Comparison of ENCODE assay signal across 8 cellular contexts in genomic region chr1:20058531-20058930, GRCh38. TPM values are rescaled to one million over a fixed set of nuclear protein-coding genes. Genes with fewer than 3 reads are reported as not detected.
DNase-seq lines count a peak whose midpoint lies in the region; ATAC-seq and TF ChIP-seq lines count a peak whose summit lies in the region.
"Had no signal": no experiment of that assay in that cellular context is flagged by ENCODE, and none has a peak within 500 bp of the region (broad histone marks: within the 10 kb centered on the region; RNA-seq: fewer than 3 reads in every experiment).

No MANE protein-coding gene starts in this region.

- TF ChIP-seq CTCF in IMR-90 (conservative IDR thresholded peaks at IDR 0.05; ENCODE audit: low read depth, low read length): no peak
- TF ChIP-seq CTCF in gastrocnemius medialis (IDR thresholded peaks at IDR 0.05 in 4 of 5, conservative IDR thresholded peaks at IDR 0.05 in 1 of 5): no peak

- H3K18ac ChIP-seq in IMR-90 (ENCODE audit: low read depth, low read length): no peak overlapping the region

- no TSS peak for BruUV-seq in IMR-90 (replicated peaks; lab: Mats Ljungman, UMichigan)

- H3K9ac ChIP-seq in IMR-90 (ENCODE audit: low read depth, low read length): no peak overlapping the region

- TF ChIP-seq POLR2A in IMR-90 (IDR thresholded peaks at IDR 0.05; ENCODE audit: low read depth, low read length): no peak
- no peak for TF ChIP-seq POLR2A in gastrocnemius medialis (IDR thresholded peaks at IDR 0.05)

- H3K4me3 Mint-ChIP-seq in activated CD8-positive, alpha-beta memory T cell treated with anti-CD3 and anti-CD28 coated beads, Interleukin-2, amount 10 ng/mL, durations not matched to agents 7 days and 5 days: no peak overlapping the region

- no peak overlapping the region for H3K4ac ChIP-seq in IMR-90 (ENCODE audit: low read depth, low read length)

- POLR2A ChIA-PET in IMR-90 (lab: Charles Lee; ENCODE audit: unreplicated experiment): no interaction called here

- no peaks in the 10 kb centered on the region for H3K79me1 ChIP-seq in IMR-90 (ENCODE audit: low read depth in 1 of 2, low read length in 2 of 2)

- no peaks in the 10 kb centered on the region for H3K9me3 ChIP-seq in IMR-90 (ENCODE audit: control insufficient read depth, insufficient read depth, low read length)
- H3K9me3 ChIP-seq in right cardiac atrium (ENCODE audit: control insufficient read depth, low read length): no peaks in the 10 kb centered on the region
- H3K9me3 ChIP-seq in gastrocnemius medialis: no peaks in the 10 kb centered on the region
- H3K9me3 ChIP-seq: upper lobe of left lung had no signal

- H3K56ac ChIP-seq in IMR-90 (ENCODE audit: extremely low read depth, insufficient read depth, low read length): no peak overlapping the region

- H3K4me3 ChIP-seq in IMR-90 (ENCODE audit: insufficient read depth, low read depth, low read length) (no peak overlapping the region), right cardiac atrium (ENCODE audit: low read length) (no peak overlapping the region), gastrocnemius medialis (no peak overlapping the region)
- H3K4me3 ChIP-seq: upper lobe of left lung had no signal

- H2AFZ ChIP-seq in IMR-90 (replicated peaks; ENCODE audit: low read length, poor library complexity): no peak overlapping the region

- no peaks in the 10 kb centered on the region for H4K20me1 ChIP-seq in IMR-90 (ENCODE audit: insufficient read depth, low read length)

- CTCF ChIA-PET in IMR-90 (lab: Yijun Ruan, JAX): interaction anchor here (0.6 kb wide), 1 partner anchor 84 kb away, joined by 3 read pairs; no protein-coding TSS in a partner anchor
- CTCF ChIA-PET in activated CD8-positive, alpha-beta memory T cell treated with anti-CD3 and anti-CD28 coated beads, Interleukin-2, amount 10 ng/mL, durations not matched to agents 7 days and 5 days (lab: Charles Lee): interaction anchor here (1.1 kb wide), 1 partner anchor 10 kb away, joined by 3 read pairs; no protein-coding TSS in a partner anchor

- H3K27me3 ChIP-seq in IMR-90 (ENCODE audit: control insufficient read depth, insufficient read depth, low read length) (no peaks in the 10 kb centered on the region; the same call in 1 of the 2 replicates), right cardiac atrium (ENCODE audit: control insufficient read depth, insufficient read depth) (no peaks in the 10 kb centered on the region), gastrocnemius medialis (no peaks in the 10 kb centered on the region)
- H3K27me3 ChIP-seq: upper lobe of left lung had no signal

- no peak overlapping the region for H4K91ac ChIP-seq in IMR-90 (ENCODE audit: insufficient read depth, low read depth, low read length)

- no peak overlapping the region for H3K23ac ChIP-seq in IMR-90 (ENCODE audit: low read depth, low read length)

- H3K27ac ChIP-seq in IMR-90 (ENCODE audit: insufficient read depth, low read length): no peak overlapping the region
- no peak overlapping the region for H3K27ac ChIP-seq in right cardiac atrium (ENCODE audit: low read length)
- no peak overlapping the region for H3K27ac ChIP-seq in gastrocnemius medialis
- H3K27ac ChIP-seq: upper lobe of left lung had no signal

- no peaks in the 10 kb centered on the region for H3K36me3 Mint-ChIP-seq in activated CD8-positive, alpha-beta memory T cell treated with anti-CD3 and anti-CD28 coated beads, Interleukin-2, amount 10 ng/mL, durations not matched to agents 7 days and 5 days

- no peak overlapping the region for H3K4me2 ChIP-seq in IMR-90 (ENCODE audit: low read depth, low read length)

- no peak overlapping the region for H2BK15ac ChIP-seq in IMR-90 (ENCODE audit: low read depth, low read length)

- peaks cover 21% of the 10 kb centered on the region for H3K4me1 Mint-ChIP-seq in activated CD8-positive, alpha-beta memory T cell treated with anti-CD3 and anti-CD28 coated beads, Interleukin-2, amount 10 ng/mL, durations not matched to agents 7 days and 5 days

- DNase-seq in IMR-90: peak; percentile 82
- DNase-seq in activated CD8-positive, alpha-beta memory T cell treated with anti-CD3 and anti-CD28 coated beads, Interleukin-2, amount 10 ng/mL, durations not matched to agents 7 days and 5 days: peak; percentile 68
- DNase-seq in right cardiac atrium: no peak
- DNase-seq in stimulated activated CD8-positive, alpha-beta memory T cell treated with anti-CD3 and anti-CD28 coated beads, Interleukin-7, amount 100 ng/mL, for 48 hours (ENCODE audit: extremely low read depth in 1 of 2, low read depth in 1 of 2): peak; percentile 34 to 35
- no peak for DNase-seq in NCI-H187 (lab: John Stamatoyannopoulos, UW)
- DNase-seq in NCI-H1092 (lab: John Stamatoyannopoulos, UW): no peak
- DNase-seq in gastrocnemius medialis: no peak
- DNase-seq: upper lobe of left lung had no signal

- H2BK20ac ChIP-seq in IMR-90 (ENCODE audit: low read depth, low read length): no peak overlapping the region

- H4K8ac ChIP-seq in IMR-90 (ENCODE audit: low read depth in 2 of 2, low read length in 2 of 2): no peak overlapping the region

- peaks cover 6% of the 10 kb centered on the region for H3K9me3 Mint-ChIP-seq in activated CD8-positive, alpha-beta memory T cell treated with anti-CD3 and anti-CD28 coated beads, Interleukin-2, amount 10 ng/mL, durations not matched to agents 7 days and 5 days (ENCODE audit: low read depth)

- no peak overlapping the region for H3K14ac ChIP-seq in IMR-90 (replicated peaks; ENCODE audit: low read depth, low read length)

- dilution Hi-C loops in IMR-90 (cut with HindIII; ENCODE audit: low sequenced_read_pairs, unreplicated experiment): no loop called here

- H2BK120ac ChIP-seq in IMR-90 (ENCODE audit: low read depth, low read length): no peak overlapping the region

- H3K27me3 Mint-ChIP-seq in activated CD8-positive, alpha-beta memory T cell treated with anti-CD3 and anti-CD28 coated beads, Interleukin-2, amount 10 ng/mL, durations not matched to agents 7 days and 5 days: peaks cover 26% of the 10 kb centered on the region

- H2BK5ac ChIP-seq in IMR-90 (ENCODE audit: low read depth, low read length, poor library complexity, severe bottlenecking): no peak overlapping the region

- no peak overlapping the region for H2AK5ac ChIP-seq in IMR-90 (ENCODE audit: low read depth, low read length)

- H2AK9ac ChIP-seq in IMR-90 (replicated peaks; ENCODE audit: low read depth, low read length, poor library complexity): no peak overlapping the region

- H3K4me1 ChIP-seq in IMR-90 (ENCODE audit: control insufficient read depth, insufficient read depth, low read length): no peaks in the 10 kb centered on the region
- peaks cover 4% of the 10 kb centered on the region for H3K4me1 ChIP-seq in right cardiac atrium (ENCODE audit: control insufficient read depth, insufficient read depth, low read length)
- no peaks in the 10 kb centered on the region for H3K4me1 ChIP-seq in gastrocnemius medialis

- WGBS in IMR-90 (ENCODE audit: extremely low coverage in 2 of 2, insufficient read length in 1 of 2), 2 experiments: no CpG with 5 or more reads among the region's 1 CpG
- WGBS in right cardiac atrium: 0% methylated on average over 1 of the region's 1 CpG

- intact Hi-C loops in IMR-90 (cut with micrococcal nuclease) (no loop called here), right cardiac atrium (cut with DNase I) (no loop called here), gastrocnemius medialis (cut with DNase I; ENCODE audit: low total_unique reads) (no loop called here)

- in situ Hi-C loops in IMR-90 (cut with MboI; ENCODE audit: low sequenced_read_pairs): no loop called here
- in situ Hi-C loops in gastrocnemius medialis (cut with MboI; ENCODE audit: low sequenced_read_pairs in 4 of 4): no loop called here

- H3K9me1 ChIP-seq in IMR-90 (ENCODE audit: insufficient read depth, low read length): no peaks in the 10 kb centered on the region

- H3K27ac Mint-ChIP-seq in activated CD8-positive, alpha-beta memory T cell treated with anti-CD3 and anti-CD28 coated beads, Interleukin-2, amount 10 ng/mL, durations not matched to agents 7 days and 5 days: peak overlapping the region; percentile 1

- H4K5ac ChIP-seq in IMR-90 (ENCODE audit: low read depth, low read length): no peak overlapping the region

- ATAC-seq in IMR-90 (ENCODE audit: low read depth) (peak; percentile 77), right cardiac atrium (peak; percentile 27 to 42), gastrocnemius medialis (no peak)
- ATAC-seq in activated CD8-positive, alpha-beta memory T cell treated with anti-CD3 and anti-CD28 coated beads, Interleukin-2, amount 10 ng/mL, durations not matched to agents 7 days and 5 days: peak; percentile 72

- H3K36me3 ChIP-seq in IMR-90 (ENCODE audit: control insufficient read depth, insufficient read depth, low read length) (no peaks in the 10 kb centered on the region), gastrocnemius medialis (no peaks in the 10 kb centered on the region)
- H3K36me3 ChIP-seq: upper lobe of left lung had no signal

- no peak for TF ChIP-seq RAD21 in IMR-90 (IDR thresholded peaks at IDR 0.05; ENCODE audit: low read length)

TF ChIP-seq in IMR-90, 13 proteins besides CTCF, POLR2A, EP300 and RAD21 (continues in another document):
- TF ChIP-seq NFE2L2 (IDR thresholded peaks at IDR 0.05; ENCODE audit: low read depth, low read length) (no peak), CEBPB (IDR thresholded peaks at IDR 0.05; ENCODE audit: low read depth, low read length) (no peak), FOS (IDR thresholded peaks at IDR 0.05; ENCODE audit: low read depth, low read length) (no peak), MAZ (IDR thresholded peaks at IDR 0.05; ENCODE audit: borderline replicate concordance, low read depth, low read length) (no peak), SMC3 (IDR thresholded peaks at IDR 0.05; ENCODE audit: low read depth, low read length) (no peak), CHD1 (IDR thresholded peaks at IDR 0.05; ENCODE audit: low read depth, low read length) (no peak)
- TF ChIP-seq, protein P1, sequence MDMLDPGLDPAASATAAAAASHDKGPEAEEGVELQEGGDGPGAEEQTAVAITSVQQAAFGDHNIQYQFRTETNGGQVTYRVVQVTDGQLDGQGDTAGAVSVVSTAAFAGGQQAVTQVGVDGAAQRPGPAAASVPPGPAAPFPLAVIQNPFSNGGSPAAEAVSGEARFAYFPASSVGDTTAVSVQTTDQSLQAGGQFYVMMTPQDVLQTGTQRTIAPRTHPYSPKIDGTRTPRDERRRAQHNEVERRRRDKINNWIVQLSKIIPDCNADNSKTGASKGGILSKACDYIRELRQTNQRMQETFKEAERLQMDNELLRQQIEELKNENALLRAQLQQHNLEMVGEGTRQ (IDR thresholded peaks at IDR 0.05; ENCODE audit: low read depth, low read length): no peak

RNA-seq across cellular contexts. Expression of gene PLA2G5, which starts 11.5 kb away (rescaled TPM):
- total RNA-seq in IMR-90 (2012; rRNA removed): not detected in 2 replicates
- polyA plus RNA-seq in IMR-90 (2012; rRNA removed): not detected in 2 replicates
- polyA plus RNA-seq in IMR-90 (2012; cell fraction: cytosol; rRNA removed): 0.07 and 0.15 TPM in 2 replicates
- not detected in 2 replicates for polyA plus RNA-seq in IMR-90 (2012; cell fraction: nucleus; rRNA removed; ENCODE audit: low replicate concordance)
- total RNA-seq in activated CD8-positive, alpha-beta memory T cell treated with anti-CD3 and anti-CD28 coated beads, Interleukin-2, amount 10 ng/mL, durations not matched to agents 7 days and 5 days: not detected
- 100 to 1,000 TPM in 2 of 4 donors, 10 to 100 TPM in 2; 91.6 to 122 (median 101) TPM for total RNA-seq in right cardiac atrium
- polyA plus RNA-seq in right cardiac atrium: 165 TPM
- not detected for total RNA-seq in gastrocnemius medialis

Comparison
In these comparisons a context has a peak if more than half of its experiments do, and no peak if none do; other contexts are left out.
1. ATAC-seq: peak in IMR-90 (single experiment), activated CD8-positive, alpha-beta memory T cell treated with anti-CD3 and anti-CD28 coated beads, Interleukin-2, amount 10 ng/mL, durations not matched to agents 7 days and 5 days (single experiment) and right cardiac atrium (2 of 2); none in gastrocnemius medialis (0 of 2).
2. DNase-seq: peak in IMR-90 (single experiment), activated CD8-positive, alpha-beta memory T cell treated with anti-CD3 and anti-CD28 coated beads, Interleukin-2, amount 10 ng/mL, durations not matched to agents 7 days and 5 days (single experiment) and stimulated activated CD8-positive, alpha-beta memory T cell treated with anti-CD3 and anti-CD28 coated beads, Interleukin-7, amount 100 ng/mL, for 48 hours (2 of 2); none in right cardiac atrium (0 of 3), NCI-H187 (0 of 2), NCI-H1092 (single experiment) and gastrocnemius medialis (0 of 2).
3. RNA of gene PLA2G5, which starts 11.5 kb away (total RNA-seq): 91.6 to 122 TPM in right cardiac atrium; not detected in IMR-90, not detected in activated CD8-positive, alpha-beta memory T cell treated with anti-CD3 and anti-CD28 coated beads, Interleukin-2, amount 10 ng/mL, durations not matched to agents 7 days and 5 days and not detected in gastrocnemius medialis; every median in the first group is over 10 times any median in the second.